Comparison of ENCODE assay signal across 1 cellular context in genomic region chr11:59011672-59012071, GRCh38.
TF ChIP-seq lines count a peak whose summit lies in the region.

No MANE protein-coding gene starts in this region.

TF ChIP-seq in H1, 55 proteins besides CTCF, POLR2A, EP300 and RAD21:
- TF ChIP-seq KDM4A (IDR thresholded peaks at IDR 0.05; ENCODE audit: low read depth, low read length, severe bottlenecking) (no peak), SUZ12 (IDR thresholded peaks at IDR 0.05; ENCODE audit: low read length) (no peak), ASH2L (IDR thresholded peaks at IDR 0.05; ENCODE audit: low read length) (no peak), MAX (IDR thresholded peaks at IDR 0.05) (no peak)
